ENCODE assay signal across 17 cellular contexts in the genomic region with DNA sequence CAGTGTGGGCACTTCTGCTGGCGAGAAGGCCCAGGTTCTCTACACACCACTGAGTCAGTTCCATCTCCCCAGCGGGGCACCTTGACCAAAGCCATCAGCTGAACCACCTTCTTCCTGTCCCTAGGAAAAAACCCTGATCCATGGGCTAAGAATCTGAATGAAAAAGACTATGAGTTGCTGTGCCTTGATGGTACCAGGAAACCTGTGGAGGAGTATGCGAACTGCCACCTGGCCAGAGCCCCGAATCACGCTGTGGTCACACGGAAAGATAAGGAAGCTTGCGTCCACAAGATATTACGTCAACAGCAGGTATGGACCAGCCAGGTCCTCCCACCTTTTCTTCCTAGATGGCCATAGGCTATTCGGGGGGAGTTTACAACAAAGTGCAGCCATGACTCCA. TPM values are rescaled to one million over a fixed set of nuclear protein-coding genes. Genes with fewer than 3 reads are reported as not detected.
DNase-seq lines count a peak whose midpoint lies in the region; ATAC-seq and TF ChIP-seq lines count a peak whose summit lies in the region.
"Had no signal": no experiment of that assay in that cellular context is flagged by ENCODE, and none has a peak within 500 bp of the region (broad histone marks: within the 10 kb centered on the region; RNA-seq: fewer than 3 reads in every experiment).

No MANE protein-coding gene starts in this region.

- H3K27ac ChIP-seq in liver (ENCODE audit: low read depth in 1 of 2, low read length in 2 of 2) (no peak overlapping the region), neuronal stem cell (replicated peaks; ENCODE audit: low read length) (no peak overlapping the region), gastrocnemius medialis (no peak overlapping the region)
- H3K27ac ChIP-seq: A549; BLaER1 treated with 17β-estradiol and CSF1 and Interleukin-3, amounts not matched to agents 10 nM and 100 nM; C4-2B had no signal

- no peaks in the 10 kb centered on the region for H3K79me1 ChIP-seq in neuronal stem cell (ENCODE audit: low read depth, low read length)

- TF ChIP-seq CTCF in liver (IDR thresholded peaks at IDR 0.05; ENCODE audit: low read depth, low read length, missing input control) (no peak), gastrocnemius medialis (IDR thresholded peaks at IDR 0.05 in 4 of 5, conservative IDR thresholded peaks at IDR 0.05 in 1 of 5) (no peak)

- H2BK12ac ChIP-seq in neuronal stem cell (ENCODE audit: low read length) = no peak overlapping the region

- H3K23ac ChIP-seq in neuronal stem cell (ENCODE audit: low read depth, low read length, poor library complexity) = peak overlapping the region; percentile 9

- intact Hi-C loops in gastrocnemius medialis (cut with DNase I; ENCODE audit: low total_unique reads) = no loop called here

- H3K4me1 ChIP-seq in liver (ENCODE audit: control insufficient read depth in 4 of 4, insufficient read depth in 4 of 4, low read length in 3 of 4) = peaks cover 0 to 3% (median 0%) of the 10 kb centered on the region in 4 donors
- no peaks in the 10 kb centered on the region for H3K4me1 ChIP-seq in neuronal stem cell (ENCODE audit: control insufficient read depth in 2 of 2, insufficient read depth in 1 of 2, low read depth in 1 of 2, low read length in 2 of 2)
- H3K4me1 ChIP-seq in gastrocnemius medialis = no peaks in the 10 kb centered on the region
- H3K4me1 ChIP-seq: A549; BLaER1 treated with 17β-estradiol and CSF1 and Interleukin-3, amounts not matched to agents 10 nM and 100 nM; Caco-2 had no signal

- H4K91ac ChIP-seq in neuronal stem cell (ENCODE audit: low read depth, low read length, poor library complexity) = no peak overlapping the region

- DNase-seq in left lobe of liver (ENCODE audit: low spot score) (no peak), neuronal stem cell (ENCODE audit: low spot score) (no peak), gastrocnemius medialis (no peak), NCI-H82 treated with DMSO at 0.1 percent for 48 hours (lab: John Stamatoyannopoulos, UW; ENCODE audit: unreplicated experiment) (no peak), A172 (ENCODE audit: low spot score) (no peak)
- DNase-seq: 8988T; AML-193; Caco-2; Calu3; CD4-positive, alpha-beta T cell; CD8-positive, alpha-beta T cell; DMS79 treated with DMSO at 0.1 percent for 48 hours; GF-D8 had no signal

- H3K9ac ChIP-seq in liver (ENCODE audit: low read depth in 1 of 2, low read length in 2 of 2) (no peak overlapping the region), neuronal stem cell (ENCODE audit: low read depth, low read length, poor library complexity) (no peak overlapping the region)
- H3K9ac ChIP-seq: BLaER1 treated with 17β-estradiol and CSF1 and Interleukin-3, amounts not matched to agents 10 nM and 100 nM had no signal

- H2AFZ ChIP-seq in neuronal stem cell (ENCODE audit: low read length) = no peak overlapping the region

- no peaks in the 10 kb centered on the region for H3K9me3 ChIP-seq in liver (ENCODE audit: control insufficient read depth in 4 of 4, low read length in 3 of 4)
- H3K9me3 ChIP-seq in neuronal stem cell (replicated peaks in 1 of 2; ENCODE audit: control insufficient read depth in 2 of 2, insufficient read depth in 1 of 2, low read depth in 1 of 2, low read length in 2 of 2) = no peaks in the 10 kb centered on the region
- no peaks in the 10 kb centered on the region for H3K9me3 ChIP-seq in gastrocnemius medialis
- H3K9me3 ChIP-seq: A549; BLaER1 treated with 17β-estradiol and CSF1 and Interleukin-3, amounts not matched to agents 10 nM and 100 nM; Caco-2 had no signal

- 52% methylated on average over 9 of the region's 9 CpGs for WGBS in liver
- no CpG with 5 or more reads among the region's 9 CpGs for WGBS in neuronal stem cell (ENCODE audit: extremely low coverage in 2 of 2, insufficient read length in 2 of 2, insufficient replicate concordance in 1 of 2), 2 donors

- H3K4me2 ChIP-seq in neuronal stem cell (ENCODE audit: insufficient read depth, low read length, poor library complexity, severe bottlenecking) = no peak overlapping the region
- H3K4me2 ChIP-seq: A549; BLaER1 treated with 17β-estradiol and CSF1 and Interleukin-3, amounts not matched to agents 10 nM and 100 nM had no signal

- no peak for TF ChIP-seq RAD21 in liver (IDR thresholded peaks at IDR 0.05)

- H2BK5ac ChIP-seq in neuronal stem cell (ENCODE audit: low read length) = no peak overlapping the region

- H2BK120ac ChIP-seq in neuronal stem cell (ENCODE audit: low read depth, low read length) = no peak overlapping the region

- H3K27me3 ChIP-seq in liver (ENCODE audit: control insufficient read depth in 4 of 4, insufficient read depth in 4 of 4, low read length in 3 of 4) (no peaks in the 10 kb centered on the region), neuronal stem cell (ENCODE audit: control insufficient read depth in 3 of 3, insufficient read depth in 3 of 3, low read depth in 1 of 3, low read length in 3 of 3) (peaks cover 0 to 8% (median 0%) of the 10 kb centered on the region in 3 experiments), gastrocnemius medialis (no peaks in the 10 kb centered on the region)
- H3K27me3 ChIP-seq: BLaER1 treated with 17β-estradiol and CSF1 and Interleukin-3, amounts not matched to agents 10 nM and 100 nM had no signal

- no peak overlapping the region for H3K18ac ChIP-seq in neuronal stem cell (ENCODE audit: low read length)

- peaks cover 0 to 65% (median 64%) of the 10 kb centered on the region in 4 donors for H3K36me3 ChIP-seq in liver (ENCODE audit: control insufficient read depth in 4 of 4, insufficient read depth in 3 of 4, low read depth in 1 of 4, low read length in 3 of 4)
- no peaks in the 10 kb centered on the region for H3K36me3 ChIP-seq in neuronal stem cell (replicated peaks in 1 of 2; ENCODE audit: control insufficient read depth in 2 of 2, insufficient read depth in 2 of 2, low read length in 2 of 2)
- no peaks in the 10 kb centered on the region for H3K36me3 ChIP-seq in gastrocnemius medialis
- H3K36me3 ChIP-seq: BLaER1 treated with 17β-estradiol and CSF1 and Interleukin-3, amounts not matched to agents 10 nM and 100 nM had no signal

- H3K4ac ChIP-seq in neuronal stem cell (ENCODE audit: low read length) = no peak overlapping the region

- H3K4me3 ChIP-seq in liver (ENCODE audit: low read depth in 1 of 3, low read length in 3 of 3) = no peak overlapping the region
- no peak overlapping the region for H3K4me3 ChIP-seq in neuronal stem cell (ENCODE audit: low read length in 2 of 2)
- H3K4me3 ChIP-seq in gastrocnemius medialis = no peak overlapping the region
- H3K4me3 ChIP-seq: A549; BLaER1 treated with 17β-estradiol and CSF1 and Interleukin-3, amounts not matched to agents 10 nM and 100 nM had no signal

- H4K8ac ChIP-seq in neuronal stem cell (ENCODE audit: low read depth, low read length) = no peak overlapping the region

- H2AK5ac ChIP-seq in neuronal stem cell (ENCODE audit: low read depth, low read length) = no peak overlapping the region

- no peak overlapping the region for H2BK15ac ChIP-seq in neuronal stem cell (ENCODE audit: low read length)

- H3K14ac ChIP-seq in neuronal stem cell (ENCODE audit: low read length) = no peak overlapping the region

- peak; percentile 38 for ATAC-seq in left lobe of liver
- no peak for ATAC-seq in gastrocnemius medialis
- ATAC-seq: A549; CD8-positive, alpha-beta T cell had no signal

- in situ Hi-C loops in gastrocnemius medialis (cut with MboI; ENCODE audit: low sequenced_read_pairs in 4 of 4) = no loop called here

- TF ChIP-seq POLR2A in gastrocnemius medialis (IDR thresholded peaks at IDR 0.05) = no peak

TF ChIP-seq in liver, 16 proteins besides CTCF, POLR2A, EP300 and RAD21 (continues in another document):
- TF ChIP-seq TAF1 (conservative IDR thresholded peaks at IDR 0.05) = no peak
- no peak for TF ChIP-seq REST (IDR thresholded peaks at IDR 0.05)
- TF ChIP-seq FOXA2 (IDR thresholded peaks at IDR 0.05) = no peak
- TF ChIP-seq NR2F2 (IDR thresholded peaks at IDR 0.05) = no peak
- no peak for TF ChIP-seq SP1 (IDR thresholded peaks at IDR 0.05)
- no peak for TF ChIP-seq YY1 (IDR thresholded peaks at IDR 0.05)
- no peak for TF ChIP-seq HNF4A (conservative IDR thresholded peaks at IDR 0.05)
- no peak for TF ChIP-seq FOXA1 (IDR thresholded peaks at IDR 0.05)

RNA-seq across cellular contexts. Expression of gene TF, which starts 29.1 kb away (rescaled TPM):
- total RNA-seq in left lobe of liver (25,131 TPM), liver (1,000 to 10,000 TPM; 5,845 to 6,687 TPM), gastrocnemius medialis (10 to 100 TPM in 1 of 4 donors, 1 to 10 TPM in 2, not detected in 1; 2.8 to 11.5 (median 4.3) TPM)
- polyA plus RNA-seq in liver = 1,000 to 10,000 TPM; 5,045 to 9,659 TPM
- polyA plus RNA-seq in neuronal stem cell (2013, experiment 1 of 2) = 0.53 TPM
- 0.61 TPM for polyA plus RNA-seq in neuronal stem cell (2013, experiment 2 of 2)
- total RNA-seq in A172 (2014; rRNA removed; shearing (Covaris generic)) = under 0.01 and 1.7 TPM in 2 replicates

RNA-seq across cellular contexts. Expression of gene SRPRB, which starts 30.3 kb away (rescaled TPM):
- total RNA-seq in left lobe of liver = 73.3 TPM
- 10 to 100 TPM; 34.7 to 97.6 TPM for total RNA-seq in liver
- 10 to 100 TPM; 76.0 to 77.8 TPM for polyA plus RNA-seq in liver
- polyA plus RNA-seq in neuronal stem cell (2013, experiment 1 of 2) = 17.1 TPM
- 18.9 TPM for polyA plus RNA-seq in neuronal stem cell (2013, experiment 2 of 2)
- 10 to 100 TPM; 19.0 to 22.3 (median 20.6) TPM for total RNA-seq in gastrocnemius medialis
- total RNA-seq in A172 (2014; rRNA removed; shearing (Covaris generic)) = 96.0 and 107 TPM in 2 replicates

Comparison
In these comparisons a context has a peak if more than half of its experiments do, and no peak if none do; other contexts are left out.
1. RNA of gene TF, which starts 29.1 kb away (total RNA-seq): 25,131 TPM in left lobe of liver (single experiment) and 5,845 to 6,687 TPM in liver; 2.8 to 11.5 TPM in gastrocnemius medialis and under 0.01 to 1.7 TPM in A172; every median in the first group is over 100 times any median in the second.